Comparison of ENCODE assay signal across 14 cellular contexts in the genomic region with DNA sequence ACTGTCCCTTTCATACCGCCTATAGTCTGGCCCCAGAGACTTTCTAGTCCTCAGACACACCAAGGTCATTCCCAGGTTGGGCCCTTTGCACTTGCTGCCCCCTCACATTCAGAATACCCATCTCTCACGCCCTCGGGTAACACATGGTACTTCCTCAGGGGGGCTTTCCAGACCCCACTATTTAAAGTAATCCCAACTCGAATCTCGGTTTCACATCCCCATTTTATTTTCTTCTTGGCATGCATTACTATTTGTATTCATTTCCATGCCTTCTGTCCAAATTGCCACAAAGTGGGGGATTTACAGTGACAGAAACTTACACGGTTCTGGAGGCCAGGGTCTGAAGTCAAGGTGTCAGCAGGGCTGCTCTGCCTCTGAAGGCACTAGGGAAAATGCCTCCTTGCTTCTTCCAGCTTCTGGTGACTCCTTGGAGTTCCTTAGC. TPM values are rescaled to one million over a fixed set of nuclear protein-coding genes. Genes with fewer than 3 reads are reported as not detected.
DNase-seq lines count a peak whose midpoint lies in the region; ATAC-seq, FAIRE-seq and TF ChIP-seq lines count a peak whose summit lies in the region.
"Had no signal": no experiment of that assay in that cellular context is flagged by ENCODE, and none has a peak within 500 bp of the region (broad histone marks: within the 10 kb centered on the region; RNA-seq: fewer than 3 reads in every experiment).

No MANE protein-coding gene starts in this region.

- H3K4me1 Mint-ChIP-seq in H9, result peaks cover 5 to 7% of the 10 kb centered on the region in 2 experiments; a peak in 1 of 4 replicates

- no peak overlapping the region for H2BK20ac ChIP-seq in H9 (ENCODE audit: low read depth, low read length, poor library complexity, severe bottlenecking)

- DNase-seq in GM10266 (ENCODE audit: extremely low spot score) (peak; percentile 42), GM19239 (ENCODE audit: insufficient read length, low spot score) (no peak), NCI-H146 (lab: John Stamatoyannopoulos, UW) (no peak), H9 (no peak), AG08395 (ENCODE audit: low spot score) (no peak)
- DNase-seq in effector memory CD4-positive, alpha-beta T cell, result no peak
- DNase-seq: activated CD4-positive, alpha-beta T cell treated with anti-CD3 and anti-CD28 coated beads, Interleukin-2, amount 50 U/mL, for 4 hours; activated naive CD4-positive, alpha-beta T cell treated with anti-CD3 and anti-CD28 coated beads for 36 hours; GDM1; kidney; NCI-H510A treated with DMSO at 0.1 percent for 48 hours; stimulated activated CD4-positive, alpha-beta T cell treated with anti-CD3 and anti-CD28 coated beads, Interleukin-2, amount 100 ng/mL, for 24 hours had no signal

- H3K27ac Mint-ChIP-seq in H9, result peak overlapping the region in 1 of 3 experiments; percentile 60; a peak in 1 of 7 replicates
- H3K27ac Mint-ChIP-seq: activated naive CD4-positive, alpha-beta T cell treated with anti-CD3 and anti-CD28 coated beads for 36 hours had no signal

- H3K56ac ChIP-seq in H9 (ENCODE audit: insufficient read length, low read depth, low read length), result no peak overlapping the region

- H3K79me1 ChIP-seq in H9 (ENCODE audit: insufficient read depth, low read depth, low read length, poor library complexity, severe bottlenecking), result no peaks in the 10 kb centered on the region

- no peak overlapping the region for H2BK5ac ChIP-seq in H9 (ENCODE audit: insufficient read length, low read length)

- peaks cover 16 to 48% (median 33%) of the 10 kb centered on the region in 3 experiments; a peak in 6 of 7 replicates for H3K36me3 Mint-ChIP-seq in H9 (ENCODE audit: insufficient read depth in 1 of 3, low read depth in 3 of 3)

- no peak overlapping the region for H3K14ac ChIP-seq in H9 (ENCODE audit: insufficient read depth, low read length)

- H4K8ac ChIP-seq in H9 (replicated peaks; ENCODE audit: insufficient read length, low read depth, low read length), result no peak overlapping the region

- no peaks in the 10 kb centered on the region for H3K9me3 Mint-ChIP-seq in H9
- H3K9me3 Mint-ChIP-seq: activated naive CD4-positive, alpha-beta T cell treated with anti-CD3 and anti-CD28 coated beads for 36 hours had no signal

- H3K4ac ChIP-seq in H9 (ENCODE audit: low read depth, low read length), result no peak overlapping the region

- TF ChIP-seq CTCF in GM10266 (IDR thresholded peaks at IDR 0.05; ENCODE audit: control insufficient read depth, insufficient read depth, low read depth, missing control alignments) (no peak), H9 (conservative IDR thresholded peaks at IDR 0.05) (no peak)

- no peak overlapping the region for H3K23ac ChIP-seq in H9 (ENCODE audit: insufficient read length, low read depth, low read length)

- no peak overlapping the region for H2BK120ac ChIP-seq in H9 (ENCODE audit: low read depth, low read length, poor library complexity, severe bottlenecking)

- H3K27me3 Mint-ChIP-seq in H9 (ENCODE audit: low read depth), result peaks cover 3% of the 10 kb centered on the region; the same call in 1 of the 2 replicates

- H3T11ph ChIP-seq in H9 (ENCODE audit: low read length), result no peak overlapping the region

- no peak overlapping the region for H3K18ac ChIP-seq in H9 (ENCODE audit: insufficient read length, low read depth, low read length)

- no peak overlapping the region for H3K9ac ChIP-seq in H9 (ENCODE audit: extremely low read depth, insufficient read length, low read length)

- no peak overlapping the region for H2AK5ac ChIP-seq in H9 (ENCODE audit: insufficient read length, low read length)

- FAIRE-seq in GM19239 (lab: Jason Lieb, UNC), result peak; percentile 48
- FAIRE-seq: kidney had no signal

- no peak overlapping the region for H4K5ac ChIP-seq in H9 (ENCODE audit: insufficient read length, low read depth, low read length)

- no peak overlapping the region for H3K27ac ChIP-seq in H9 (ENCODE audit: insufficient read length, low read depth, low read length)
- H3K27ac ChIP-seq in effector memory CD4-positive, alpha-beta T cell (ENCODE audit: insufficient read depth, low read length, poor library complexity, severe bottlenecking), result no peak overlapping the region

- no peaks in the 10 kb centered on the region for H4K20me1 ChIP-seq in H9 (ENCODE audit: control insufficient read depth, insufficient read depth, insufficient read length)

- H3K4me3 ChIP-seq in effector memory CD4-positive, alpha-beta T cell (ENCODE audit: insufficient read depth, low read depth, low read length, poor library complexity, severe bottlenecking), result no peak overlapping the region

- WGBS in H9 (ENCODE audit: extremely low coverage, insufficient read length, low lambda C conversion rate), result no CpG with 5 or more reads among the region's 6 CpGs

- no peak overlapping the region for H3K4me3 Mint-ChIP-seq in H9
- H3K4me3 Mint-ChIP-seq: activated naive CD4-positive, alpha-beta T cell treated with anti-CD3 and anti-CD28 coated beads for 36 hours had no signal

- no peaks in the 10 kb centered on the region; the same call in 1 of the 2 replicates for H3K27me3 ChIP-seq in H9 (ENCODE audit: insufficient read depth, low read length)
- no peaks in the 10 kb centered on the region for H3K27me3 ChIP-seq in effector memory CD4-positive, alpha-beta T cell (replicated peaks; ENCODE audit: control insufficient read depth, insufficient read depth, low read length, poor library complexity, severe bottlenecking)

- H3K36me3 ChIP-seq in effector memory CD4-positive, alpha-beta T cell (ENCODE audit: control insufficient read depth, insufficient read depth, low read length), result no peaks in the 10 kb centered on the region

- no peaks in the 10 kb centered on the region for H3K79me2 ChIP-seq in H9 (ENCODE audit: insufficient read depth, low read length)

- H2AFZ ChIP-seq in H9 (ENCODE audit: low read length), result no peak overlapping the region

- no peaks in the 10 kb centered on the region for H3K9me3 ChIP-seq in H9 (ENCODE audit: control insufficient read depth, low read depth, low read length)
- no peaks in the 10 kb centered on the region for H3K9me3 ChIP-seq in effector memory CD4-positive, alpha-beta T cell (ENCODE audit: control insufficient read depth, low read length)

- no peak overlapping the region for H4K91ac ChIP-seq in H9 (ENCODE audit: insufficient read length, low read depth, low read length)

- peak; percentile 74 for ATAC-seq in HG02623 (IDR thresholded peaks at IDR 0.05; ENCODE audit: unreplicated experiment)
- peak; percentile 60 for ATAC-seq in HG03439 (IDR thresholded peaks at IDR 0.05; ENCODE audit: unreplicated experiment)

- H3K4me1 ChIP-seq in H9 (ENCODE audit: insufficient read depth, low read length), result no peaks in the 10 kb centered on the region
- no peaks in the 10 kb centered on the region for H3K4me1 ChIP-seq in effector memory CD4-positive, alpha-beta T cell (ENCODE audit: control insufficient read depth, insufficient read depth, low read length, poor library complexity, severe bottlenecking)

- no peaks in the 10 kb centered on the region for H3K23me2 ChIP-seq in H9 (ENCODE audit: insufficient read length, low read depth, low read length, poor library complexity, severe bottlenecking)

- H3K4me2 ChIP-seq in H9 (ENCODE audit: insufficient read depth, insufficient read length, low read length), result no peak overlapping the region

- H2BK12ac ChIP-seq in H9 (ENCODE audit: insufficient read length, low read depth, low read length), result no peak overlapping the region

- H2BK15ac ChIP-seq in H9 (ENCODE audit: low read depth, low read length), result no peak overlapping the region

RNA-seq across cellular contexts. Expression of gene RCN1, which starts 15.0 kb away (rescaled TPM):
- total RNA-seq in H9 (2021), result 109 and 114 TPM in 2 replicates
